ENCODE assay signal across 8 cellular contexts in genomic region chr17:42609182-42609813, GRCh38. TPM values are rescaled to one million over a fixed set of nuclear protein-coding genes. Genes with fewer than 3 reads are reported as not detected.
DNase-seq lines count a peak whose midpoint lies in the region; ATAC-seq and TF ChIP-seq lines count a peak whose summit lies in the region.

RETREG3 (minus strand) TSS chr17:42609374; CDS start chr17:42609324, 50 bp downstream.
TUBG1 (plus strand) TSS chr17:42609683; CDS start chr17:42609738, 55 bp downstream.

- peak within 1 kb of the TSS; percentile 96 for H3K27ac ChIP-seq in upper lobe of right lung

- peaks cover 30% of the 10 kb centered on the region for H3K4me1 Mint-ChIP-seq in T-helper 17 cell

- ATAC-seq in HG02885 (IDR thresholded peaks at IDR 0.05; ENCODE audit: poor library complexity, unreplicated experiment) (peak; percentile 91), T-helper 17 cell (peak; percentile 94), left cardiac atrium (peak; percentile 97), upper lobe of right lung (peak; percentile 98)

- H3K4me1 ChIP-seq in upper lobe of right lung = peaks cover 33% of the 10 kb centered on the region

- peak within 1 kb of the TSS; percentile 100 for H3K4me3 Mint-ChIP-seq in T-helper 17 cell

- intact Hi-C loops in left cardiac atrium (cut with DNase I) (loop anchor here in 1 of 2 donors (2.0 to 5.0 kb wide), 2 partner anchors 30 to 73 kb away; partner anchors contain the start of genes CCR10 and CNTNAP1), posterior vena cava (cut with DNase I) (no loop called here), upper lobe of right lung (cut with DNase I) (no loop called here)

- DNase-seq in NCI-H1694 treated with DMSO at 0.1 percent for 48 hours (lab: John Stamatoyannopoulos, UW) (peak; percentile 98), T-helper 17 cell (peak; percentile 99), amygdala (lab: John Stamatoyannopoulos, UW) (peak; percentile 90 to 100 (median 98)), left cardiac atrium (peak; percentile 99), posterior vena cava (ENCODE audit: low spot score) (peak; percentile 100), upper lobe of right lung (peak; percentile 100)

- TF ChIP-seq CTCF in upper lobe of right lung (IDR thresholded peaks at IDR 0.05) = peak; percentile 53

- H3K27ac Mint-ChIP-seq in T-helper 17 cell = peak within 1 kb of the TSS; percentile 100

- H3K36me3 Mint-ChIP-seq in T-helper 17 cell (ENCODE audit: low read depth) = peaks cover 4% of the 10 kb centered on the region

- H3K9me3 ChIP-seq in T-helper 17 cell (ENCODE audit: control insufficient read depth, low read length, poor library complexity, severe bottlenecking) = no peaks in the 10 kb centered on the region
- H3K9me3 ChIP-seq in upper lobe of right lung = no peaks in the 10 kb centered on the region

- peak within 1 kb of the TSS; percentile 94 for H3K4me3 ChIP-seq in upper lobe of right lung

- peaks cover 26% of the 10 kb centered on the region for H3K36me3 ChIP-seq in upper lobe of right lung

- H3K27me3 Mint-ChIP-seq in T-helper 17 cell = no peaks in the 10 kb centered on the region

- peak; percentile 86 for TF ChIP-seq POLR2A in GM15510 (IDR thresholded peaks at IDR 0.05; ENCODE audit: borderline replicate concordance, extremely low read depth, insufficient read length)

- no peaks in the 10 kb centered on the region for H3K27me3 ChIP-seq in upper lobe of right lung

RNA-seq across cellular contexts. Expression of gene RETREG3, which starts in this region (rescaled TPM):
- total RNA-seq in T-helper 17 cell (10 to 100 TPM; 43.5 to 57.9 TPM), left cardiac atrium (10 to 100 TPM; 26.0 to 26.1 TPM), posterior vena cava (10 to 100 TPM; 34.6 to 42.0 TPM), upper lobe of right lung (68.6 TPM)

RNA-seq across cellular contexts. Expression of gene TUBG1, which starts in this region (rescaled TPM):
- 1 to 10 TPM; 6.1 to 9.8 TPM for total RNA-seq in T-helper 17 cell
- 10 to 100 TPM; 45.3 to 54.8 TPM for total RNA-seq in left cardiac atrium
- total RNA-seq in posterior vena cava = 10 to 100 TPM; 32.9 to 39.9 TPM
- 29.2 TPM for total RNA-seq in upper lobe of right lung

Comparison
In these comparisons a context has a peak if more than half of its experiments do, and no peak if none do; other contexts are left out.
1. Peak in every context shown above with its lines: DNase-seq, ATAC-seq, H3K4me3 ChIP-seq and H3K27ac ChIP-seq.